Comparison of ENCODE assay signal across 28 cellular contexts in genomic region chr10:129939416-129940275, GRCh38. TPM values are rescaled to one million over a fixed set of nuclear protein-coding genes. Genes with fewer than 3 reads are reported as not detected.
"Had no signal": no experiment of that assay in that cellular context is flagged by ENCODE, and none has a peak within 500 bp of the region (broad histone marks: within the 10 kb centered on the region; RNA-seq: fewer than 3 reads in every experiment).

No MANE protein-coding gene starts in this region.

- H3K4me3 Mint-ChIP-seq: activated B cell treated with CpG ODN at 0.5 μM for 24 hours; activated naive CD4-positive, alpha-beta T cell treated with anti-CD3 and anti-CD28 coated beads, Interleukin-2, amount 10 ng/mL, durations not matched to agents 7 days and 5 days; activated T-cell treated with anti-CD3 and anti-CD28 coated beads, Interleukin-2, amount 50 U/mL, for 4 hours; mesothelial cell of epicardium; naive thymus-derived CD8-positive, alpha-beta T cell had no signal

- H3K9me3 ChIP-seq: esophagus squamous epithelium, gastroesophageal sphincter, heart left ventricle, neutrophil, pancreas, thyroid gland, upper lobe of right lung had no signal

- H3K4me1 ChIP-seq: esophagus squamous epithelium, pancreas, upper lobe of right lung had no signal

- H3K4me1 Mint-ChIP-seq: activated B cell treated with CpG ODN at 0.5 μM for 24 hours; activated naive CD4-positive, alpha-beta T cell treated with anti-CD3 and anti-CD28 coated beads, Interleukin-2, amount 10 ng/mL, durations not matched to agents 7 days and 5 days; mesothelial cell of epicardium; naive thymus-derived CD8-positive, alpha-beta T cell had no signal

- H3K36me3 Mint-ChIP-seq: activated naive CD4-positive, alpha-beta T cell treated with anti-CD3 and anti-CD28 coated beads, Interleukin-2, amount 10 ng/mL, durations not matched to agents 7 days and 5 days; mesothelial cell of epicardium; naive thymus-derived CD8-positive, alpha-beta T cell had no signal

- H3K4me3 ChIP-seq: coronary artery, esophagus squamous epithelium, gastroesophageal sphincter, heart left ventricle, lung, pancreas, thyroid gland, upper lobe of right lung had no signal

- DNase-seq: activated B cell treated with CpG ODN at 0.5 μM for 24 hours; activated CD4-positive, alpha-beta T cell treated with anti-CD3 and anti-CD28 coated beads for 4 hours; activated CD4-positive, alpha-beta T cell treated with anti-CD3 and anti-CD28 coated beads, Interleukin-2, amount 50 U/mL, for 48 hours; activated CD8-positive, alpha-beta memory T cell treated with anti-CD3 and anti-CD28 coated beads, Interleukin-2, amount 50 U/mL, for 48 hours; activated naive CD4-positive, alpha-beta T cell treated with anti-CD3 and anti-CD28 coated beads, Interleukin-2, amount 10 ng/mL, durations not matched to agents 7 days and 5 days; activated T-cell treated with anti-CD3 and anti-CD28 coated beads, Interleukin-2, amount 50 U/mL, for 4 hours; amygdala; cerebellar nuclear complex; esophagus squamous epithelium; left colon; naive thymus-derived CD8-positive, alpha-beta T cell; pancreas; stimulated activated CD4-positive, alpha-beta T cell treated with anti-CD3 and anti-CD28 coated beads, Interleukin-12 subunit alpha, Interleukin-12 subunit beta, amount 100 ng/mL, for 4 hours; stimulated activated CD4-positive, alpha-beta T cell treated with anti-CD3 and anti-CD28 coated beads, Interleukin-4, amount 100 ng/mL, for 4 hours; stimulated activated naive CD8-positive, alpha-beta T cell treated with anti-CD3 and anti-CD28 coated beads, Interleukin-15, Interleukin-2, amounts not matched to agents 100 U/mL and 50 U/mL, for 24 hours; substantia nigra; T1000; thyroid gland; upper lobe of right lung had no signal

- H3K27ac Mint-ChIP-seq: activated B cell treated with CpG ODN at 0.5 μM for 24 hours; activated naive CD4-positive, alpha-beta T cell treated with anti-CD3 and anti-CD28 coated beads, Interleukin-2, amount 10 ng/mL, durations not matched to agents 7 days and 5 days; activated T-helper 2 cell treated with anti-CD3 and anti-CD28 coated beads, Interferon-gamma antibody, Interleukin-2, Interleukin-4, amounts not matched to agents 10 μg/mL and 5 μg/mL and 100 μg/mL, durations not matched to agents 14 hours and 24 hours and 36 hours; mesothelial cell of epicardium had no signal

- H3K27me3 ChIP-seq: heart left ventricle, thyroid gland had no signal

- H3K9me3 Mint-ChIP-seq: activated B cell treated with CpG ODN at 0.5 μM for 24 hours; activated naive CD4-positive, alpha-beta T cell treated with anti-CD3 and anti-CD28 coated beads, Interleukin-2, amount 10 ng/mL, durations not matched to agents 7 days and 5 days; activated T-cell treated with anti-CD3 and anti-CD28 coated beads, Interleukin-2, amount 50 U/mL, for 4 hours; activated T-helper 2 cell treated with anti-CD3 and anti-CD28 coated beads, Interferon-gamma antibody, Interleukin-2, Interleukin-4, amounts not matched to agents 10 μg/mL and 5 μg/mL and 100 μg/mL, durations not matched to agents 14 hours and 24 hours and 36 hours; mesothelial cell of epicardium; naive thymus-derived CD8-positive, alpha-beta T cell had no signal

- H3K27ac ChIP-seq: coronary artery, esophagus squamous epithelium, gastroesophageal sphincter, neutrophil, pancreas, thyroid gland, upper lobe of right lung had no signal

- ATAC-seq: activated T-cell treated with anti-CD3 and anti-CD28 coated beads, Interleukin-2, amount 50 U/mL, for 4 hours; gastroesophageal sphincter; heart left ventricle; left colon; naive thymus-derived CD8-positive, alpha-beta T cell; pancreas; stimulated activated naive CD8-positive, alpha-beta T cell treated with anti-CD3 and anti-CD28 coated beads, Interleukin-15, Interleukin-2, amounts not matched to agents 100 U/mL and 50 U/mL, for 24 hours; upper lobe of right lung had no signal

- H3K36me3 ChIP-seq: esophagus squamous epithelium, gastroesophageal sphincter, neutrophil, pancreas, thyroid gland, upper lobe of right lung had no signal

RNA-seq across cellular contexts. Expression of gene EBF3, which starts 24.4 kb away (rescaled TPM):
- total RNA-seq: activated B cell treated with CpG ODN at 0.5 μM for 24 hours; activated CD8-positive, alpha-beta memory T cell treated with anti-CD3 and anti-CD28 coated beads for 36 hours; activated T-cell treated with anti-CD3 and anti-CD28 coated beads, Interleukin-2, amount 50 U/mL, for 4 hours; activated T-helper 2 cell treated with anti-CD3 and anti-CD28 coated beads, Interferon-gamma antibody, Interleukin-2, Interleukin-4, amounts not matched to agents 10 μg/mL and 5 μg/mL and 100 μg/mL, durations not matched to agents 14 hours and 24 hours and 36 hours; naive thymus-derived CD8-positive, alpha-beta T cell; T-helper 1 cell treated with Interleukin-12 subunit alpha and Interleukin-12 subunit beta and Interleukin-4 antibody, amounts not matched to agents 30 ng/mL and 1 ng/mL, for 36 hours had no signal
- polyA plus RNA-seq: naive thymus-derived CD8-positive, alpha-beta T cell had no signal
